Comparison of ENCODE assay signal across 18 cellular contexts in genomic region chr4:142341286-142341685, GRCh38.
"Had no signal": no experiment of that assay in that cellular context is flagged by ENCODE, and none has a peak within 500 bp of the region (broad histone marks: within the 10 kb centered on the region; RNA-seq: fewer than 3 reads in every experiment).

No MANE protein-coding gene starts in this region.

- DNase-seq: effector CD8-positive, alpha-beta T cell; endodermal cell; foreskin fibroblast; gastrocnemius medialis; head of caudate nucleus; left ventricle myocardium superior; lower lobe of right lung; naive thymus-derived CD8-positive, alpha-beta T cell; nephron progenitor cell; nucleus accumbens; stimulated activated CD4-positive, alpha-beta T cell treated with anti-CD3 and anti-CD28 coated beads, Interleukin-2, amount 100 ng/mL, for 24 hours; stimulated activated CD4-positive, alpha-beta T cell treated with anti-CD3 and anti-CD28 coated beads, Interleukin-4, amount 100 ng/mL, for 24 hours; stimulated activated naive CD4-positive, alpha-beta T cell treated with Interleukin-2 at 50 U/mL for 16 hours; upper lobe of left lung had no signal

- H3K4me3 Mint-ChIP-seq: dendritic cell treated with granulocyte-macrophage colony-stimulating factor and Interleukin-4, amounts not matched to agents 40 ng/mL and 50 ng/mL, for 4 days; endodermal cell; naive thymus-derived CD8-positive, alpha-beta T cell; nephron progenitor cell; stimulated activated effector memory CD8-positive, alpha-beta T cell treated with anti-CD3 and anti-CD28 coated beads, Interleukin-12 subunit alpha, Interleukin-12 subunit beta, amount 100 ng/mL, for 72 hours had no signal

- H3K27ac Mint-ChIP-seq: dendritic cell treated with granulocyte-macrophage colony-stimulating factor and Interleukin-4, amounts not matched to agents 40 ng/mL and 50 ng/mL, for 4 days; endodermal cell; nephron progenitor cell; stimulated activated effector memory CD8-positive, alpha-beta T cell treated with anti-CD3 and anti-CD28 coated beads, Interleukin-12 subunit alpha, Interleukin-12 subunit beta, amount 100 ng/mL, for 72 hours had no signal

- ATAC-seq: esophagus mucosa; gastrocnemius medialis; left ventricle myocardium superior; lower lobe of right lung; naive thymus-derived CD8-positive, alpha-beta T cell; sciatic nerve; stimulated activated effector memory CD8-positive, alpha-beta T cell treated with anti-CD3 and anti-CD28 coated beads, Interleukin-12 subunit alpha, Interleukin-12 subunit beta, amount 100 ng/mL, for 72 hours had no signal

- H3K9me3 Mint-ChIP-seq: stimulated activated effector memory CD8-positive, alpha-beta T cell treated with anti-CD3 and anti-CD28 coated beads, Interleukin-12 subunit alpha, Interleukin-12 subunit beta, amount 100 ng/mL, for 72 hours had no signal

- H3K27me3 Mint-ChIP-seq: dendritic cell treated with granulocyte-macrophage colony-stimulating factor and Interleukin-4, amounts not matched to agents 40 ng/mL and 50 ng/mL, for 4 days; naive thymus-derived CD8-positive, alpha-beta T cell had no signal
